15 cellular contexts compared by ENCODE assay signal in the genomic region with DNA sequence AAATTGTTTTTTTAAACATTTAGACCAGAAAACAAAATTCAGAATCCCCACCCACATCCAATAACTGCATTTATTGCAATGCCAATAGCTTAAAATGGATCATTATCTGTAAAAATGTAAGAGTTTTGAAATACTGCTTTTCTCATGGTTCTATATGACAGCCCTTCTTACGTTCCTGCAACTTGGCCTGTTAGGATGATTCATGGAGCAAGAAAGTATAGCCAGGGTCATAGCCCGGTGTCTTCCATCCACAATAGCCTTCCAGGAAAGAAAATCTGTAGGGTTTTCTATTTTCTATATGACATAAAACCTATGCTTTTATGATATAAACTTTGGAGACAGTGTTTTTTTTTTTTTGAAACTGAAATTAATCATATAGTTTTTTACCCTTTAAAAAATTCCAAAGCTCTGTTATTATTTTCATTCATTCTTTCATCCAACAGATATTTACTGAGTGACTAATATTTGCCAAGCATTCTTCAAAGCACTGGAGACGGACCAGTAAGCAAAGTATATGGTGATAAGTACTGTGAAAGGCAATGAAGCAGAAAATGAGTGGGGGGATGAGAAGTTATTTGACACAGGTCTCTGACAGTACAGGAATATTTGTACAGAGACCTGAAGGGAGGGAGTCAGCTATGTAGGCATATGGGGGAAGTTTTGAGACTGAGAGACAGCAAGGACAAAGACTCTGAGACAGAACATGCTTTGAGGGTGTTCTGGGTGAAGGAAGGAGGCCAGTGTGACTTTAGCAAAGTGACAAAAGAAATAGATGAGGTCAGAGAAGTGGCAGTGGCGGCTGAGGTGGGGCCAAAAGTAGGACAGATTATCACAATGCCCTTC. TPM values are rescaled to one million over a fixed set of nuclear protein-coding genes. Genes with fewer than 3 reads are reported as not detected.
DNase-seq lines count a peak whose midpoint lies in the region; ATAC-seq, FAIRE-seq and TF ChIP-seq lines count a peak whose summit lies in the region.
"Had no signal": no experiment of that assay in that cellular context is flagged by ENCODE, and none has a peak within 500 bp of the region (broad histone marks: within the 10 kb centered on the region; RNA-seq: fewer than 3 reads in every experiment).

No MANE protein-coding gene starts in this region.

- TF ChIP-seq EP300 in Ishikawa (IDR thresholded peaks at IDR 0.05; ENCODE audit: borderline replicate concordance), result peak; percentile 56; the same call in 1 of the 2 replicates

- H3K4me3 Mint-ChIP-seq in astrocyte (ENCODE audit: unreplicated experiment) (no peak overlapping the region), GM23338 (no peak overlapping the region)
- H3K4me3 Mint-ChIP-seq: activated naive CD4-positive, alpha-beta T cell treated with anti-CD3 and anti-CD28 coated beads for 36 hours had no signal

- ATAC-seq in HG03045 (IDR thresholded peaks at IDR 0.05; ENCODE audit: unreplicated experiment) (no peak), GM23338 (no peak), HG03342 (IDR thresholded peaks at IDR 0.05; ENCODE audit: unreplicated experiment) (no peak)

- no peak overlapping the region for H3K23ac ChIP-seq in neuronal stem cell (ENCODE audit: low read depth, low read length, poor library complexity)

- peaks cover 19% of the 10 kb centered on the region for H3K4me1 ChIP-seq in astrocyte (ENCODE audit: insufficient read depth, low read length)
- H3K4me1 ChIP-seq in hepatocyte (ENCODE audit: insufficient read depth), result no peaks in the 10 kb centered on the region
- no peaks in the 10 kb centered on the region for H3K4me1 ChIP-seq in GM23338 (ENCODE audit: insufficient read depth)
- peaks cover 0 to 3% of the 10 kb centered on the region in 2 donors for H3K4me1 ChIP-seq in neuronal stem cell (ENCODE audit: control insufficient read depth in 2 of 2, insufficient read depth in 1 of 2, low read depth in 1 of 2, low read length in 2 of 2)
- H3K4me1 ChIP-seq: esophagus squamous epithelium, upper lobe of left lung had no signal

- H3K9me3 ChIP-seq in astrocyte (ENCODE audit: insufficient read depth, low read depth, low read length) (no peaks in the 10 kb centered on the region), hepatocyte (ENCODE audit: low read depth) (no peaks in the 10 kb centered on the region), neuronal stem cell (replicated peaks in 1 of 2; ENCODE audit: control insufficient read depth in 2 of 2, insufficient read depth in 1 of 2, low read depth in 1 of 2, low read length in 2 of 2) (no peaks in the 10 kb centered on the region)
- H3K9me3 ChIP-seq: esophagus squamous epithelium, upper lobe of left lung had no signal

- peak; percentile 67 for FAIRE-seq in astrocyte (lab: Jason Lieb, UNC)

- no peak overlapping the region for H3K18ac ChIP-seq in neuronal stem cell (ENCODE audit: low read length)

- no peak overlapping the region for H2AK5ac ChIP-seq in neuronal stem cell (ENCODE audit: low read depth, low read length)

- H3K36me3 ChIP-seq in astrocyte (ENCODE audit: insufficient read depth, low read length) (no peaks in the 10 kb centered on the region), hepatocyte (replicated peaks; ENCODE audit: insufficient read depth, low read depth) (no peaks in the 10 kb centered on the region), GM23338 (ENCODE audit: insufficient read depth) (no peaks in the 10 kb centered on the region), neuronal stem cell (replicated peaks in 1 of 2; ENCODE audit: control insufficient read depth in 2 of 2, insufficient read depth in 2 of 2, low read length in 2 of 2) (no peaks in the 10 kb centered on the region)
- H3K36me3 ChIP-seq: esophagus squamous epithelium, upper lobe of left lung had no signal

- H2BK15ac ChIP-seq in neuronal stem cell (ENCODE audit: low read length), result no peak overlapping the region

- no peak for TF ChIP-seq CTCF in astrocyte (IDR thresholded peaks at IDR 0.05; ENCODE audit: insufficient read depth, low read depth, low read length)
- TF ChIP-seq CTCF in hepatocyte (IDR thresholded peaks at IDR 0.05; ENCODE audit: poor library complexity), result no peak
- TF ChIP-seq CTCF in GM23338 (conservative IDR thresholded peaks at IDR 0.05; ENCODE audit: low read depth in 2 of 2), result no peak

- H2BK120ac ChIP-seq in neuronal stem cell (ENCODE audit: low read depth, low read length), result no peak overlapping the region

- H3K27ac Mint-ChIP-seq in astrocyte (ENCODE audit: unreplicated experiment) (peak overlapping the region; percentile 12), GM23338 (no peak overlapping the region)
- H3K27ac Mint-ChIP-seq: activated naive CD4-positive, alpha-beta T cell treated with anti-CD3 and anti-CD28 coated beads for 36 hours had no signal

- DNase-seq in ACHN (peak; percentile 43), astrocyte (ENCODE audit: low read depth) (peak; percentile 87), hepatocyte (ENCODE audit: low spot score) (peak; percentile 26), GM23338 (ENCODE audit: low spot score) (no peak), neuronal stem cell (ENCODE audit: low spot score) (no peak)
- DNase-seq: activated naive CD4-positive, alpha-beta T cell treated with anti-CD3 and anti-CD28 coated beads for 36 hours; esophagus squamous epithelium; NCI-H524 treated with DMSO at 0.1 percent for 48 hours; RPMI8226; stimulated activated CD8-positive, alpha-beta memory T cell treated with anti-CD3 and anti-CD28 coated beads, Interleukin-4, amount 100 ng/mL, for 48 hours; upper lobe of left lung had no signal

- no peaks in the 10 kb centered on the region for H3K79me1 ChIP-seq in neuronal stem cell (ENCODE audit: low read depth, low read length)

- H3K79me2 ChIP-seq in astrocyte (ENCODE audit: insufficient read depth, low read length) (no peaks in the 10 kb centered on the region), hepatocyte (no peaks in the 10 kb centered on the region), GM23338 (replicated peaks; ENCODE audit: insufficient read depth) (no peaks in the 10 kb centered on the region)

- H4K20me1 ChIP-seq in astrocyte (ENCODE audit: insufficient read depth, low read length) (no peaks in the 10 kb centered on the region), hepatocyte (ENCODE audit: insufficient read depth, poor library complexity, severe bottlenecking) (no peaks in the 10 kb centered on the region), GM23338 (replicated peaks; ENCODE audit: insufficient read depth) (no peaks in the 10 kb centered on the region)

- H4K8ac ChIP-seq in neuronal stem cell (ENCODE audit: low read depth, low read length), result no peak overlapping the region

- H3K4me2 ChIP-seq in astrocyte (ENCODE audit: low read length) (peak overlapping the region; percentile 63), hepatocyte (no peak overlapping the region), GM23338 (no peak overlapping the region), neuronal stem cell (ENCODE audit: insufficient read depth, low read length, poor library complexity, severe bottlenecking) (no peak overlapping the region)

- peak overlapping the region; percentile 79 for H3K27ac ChIP-seq in astrocyte (ENCODE audit: low read depth, low read length)
- H3K27ac ChIP-seq in hepatocyte, result peak overlapping the region; percentile 70
- no peak overlapping the region for H3K27ac ChIP-seq in GM23338 (ENCODE audit: low read depth)
- no peak overlapping the region for H3K27ac ChIP-seq in neuronal stem cell (replicated peaks; ENCODE audit: low read length)
- H3K27ac ChIP-seq: esophagus squamous epithelium, upper lobe of left lung had no signal

- H3K27me3 Mint-ChIP-seq in astrocyte (ENCODE audit: low read depth, unreplicated experiment) (no peaks in the 10 kb centered on the region), GM23338 (ENCODE audit: insufficient read depth, low read depth, poor library complexity) (no peaks in the 10 kb centered on the region)

- no peak overlapping the region for H2AFZ ChIP-seq in astrocyte (ENCODE audit: low read depth, low read length)
- H2AFZ ChIP-seq in hepatocyte, result no peak overlapping the region
- no peak overlapping the region for H2AFZ ChIP-seq in GM23338
- H2AFZ ChIP-seq in neuronal stem cell (ENCODE audit: low read length), result no peak overlapping the region

- H3K4me1 Mint-ChIP-seq in astrocyte (ENCODE audit: low read depth, unreplicated experiment), result peaks cover 7% of the 10 kb centered on the region
- H3K4me1 Mint-ChIP-seq in GM23338, result peaks cover 2% of the 10 kb centered on the region; the same call in 2 of the 3 replicates

- no peaks in the 10 kb centered on the region for H3F3A ChIP-seq in GM23338 (replicated peaks; ENCODE audit: low read depth)

- H3K14ac ChIP-seq in neuronal stem cell (ENCODE audit: low read length), result no peak overlapping the region

- H3K4ac ChIP-seq in neuronal stem cell (ENCODE audit: low read length), result no peak overlapping the region

- in situ Hi-C loops in ACHN (cut with HindIII; ENCODE audit: low pct_ligation_motif_present, low pct_unique_long_range_greater_than_20kb, low sequenced_read_pairs), result no loop called here

- no peak overlapping the region for H4K91ac ChIP-seq in neuronal stem cell (ENCODE audit: low read depth, low read length, poor library complexity)

- no peak overlapping the region for H2BK5ac ChIP-seq in neuronal stem cell (ENCODE audit: low read length)

- H3K9me2 ChIP-seq in hepatocyte (replicated peaks; ENCODE audit: insufficient read depth) (no peaks in the 10 kb centered on the region), GM23338 (ENCODE audit: insufficient read depth) (peaks cover 4% of the 10 kb centered on the region; the same call in 1 of the 2 replicates)

- H3K36me3 Mint-ChIP-seq in astrocyte (ENCODE audit: low read depth, unreplicated experiment), result peaks cover 1% of the 10 kb centered on the region
- no peaks in the 10 kb centered on the region for H3K36me3 Mint-ChIP-seq in GM23338 (ENCODE audit: low read depth)

- no peaks in the 10 kb centered on the region for H3K27me3 ChIP-seq in astrocyte (ENCODE audit: insufficient read depth, low read length)
- no peaks in the 10 kb centered on the region for H3K27me3 ChIP-seq in hepatocyte
- no peaks in the 10 kb centered on the region for H3K27me3 ChIP-seq in GM23338 (ENCODE audit: insufficient read depth)
- H3K27me3 ChIP-seq in neuronal stem cell (ENCODE audit: control insufficient read depth in 3 of 3, insufficient read depth in 3 of 3, low read depth in 1 of 3, low read length in 3 of 3), result no peaks in the 10 kb centered on the region
- H3K27me3 ChIP-seq: esophagus squamous epithelium, upper lobe of left lung had no signal

- TF ChIP-seq RAD21 in Ishikawa (IDR thresholded peaks at IDR 0.05; ENCODE audit: low read depth), result no peak

- peaks cover 6% of the 10 kb centered on the region for H3K9me3 Mint-ChIP-seq in astrocyte (ENCODE audit: unreplicated experiment)
- H3K9me3 Mint-ChIP-seq in GM23338, result no peaks in the 10 kb centered on the region

- H3K4me3 ChIP-seq in astrocyte (ENCODE audit: insufficient read depth, low read depth, low read length), result no peak overlapping the region
- H3K4me3 ChIP-seq in hepatocyte, result no peak overlapping the region
- no peak overlapping the region for H3K4me3 ChIP-seq in GM23338
- no peak overlapping the region for H3K4me3 ChIP-seq in neuronal stem cell (ENCODE audit: low read length in 2 of 2)
- H3K4me3 ChIP-seq: esophagus squamous epithelium, upper lobe of left lung had no signal

- peak overlapping the region; percentile 64 for H3K9ac ChIP-seq in astrocyte (ENCODE audit: low read length)
- no peak overlapping the region for H3K9ac ChIP-seq in neuronal stem cell (ENCODE audit: low read depth, low read length, poor library complexity)

- 61% methylated on average over 4 of the region's 4 CpGs for WGBS in hepatocyte (ENCODE audit: low lambda C conversion rate, missing lambda C conversion rate)
- WGBS in neuronal stem cell (ENCODE audit: extremely low coverage in 2 of 2, insufficient read length in 2 of 2, insufficient replicate concordance in 1 of 2), 2 donors, result no CpG with 5 or more reads among the region's 4 CpGs

- no peak overlapping the region for H2BK12ac ChIP-seq in neuronal stem cell (ENCODE audit: low read length)

RNA-seq across cellular contexts. Expression of gene SLC2A2, which starts 29.0 kb away (rescaled TPM):
- total RNA-seq in astrocyte (not detected in 2 replicates), hepatocyte (123 and 133 TPM in 2 replicates)
- polyA plus RNA-seq in hepatocyte (21.7 and 40.8 TPM in 2 replicates), GM23338 (2016; fragmentation: Nextera tagmentation; extraction: Ambion mirVana) (not detected in 2 replicates)
- total RNA-seq in GM23338 (2014; rRNA removed; shearing (Covaris generic)), result not detected in 2 replicates
- not detected for polyA plus RNA-seq in neuronal stem cell (2013, experiment 1 of 2)
- polyA plus RNA-seq in neuronal stem cell (2013, experiment 2 of 2), result not detected
- total RNA-seq: activated naive CD4-positive, alpha-beta T cell treated with anti-CD3 and anti-CD28 coated beads for 36 hours; esophagus squamous epithelium; posterior vena cava had no signal

Comparison
In these comparisons a context has a peak if more than half of its experiments do, and no peak if none do; other contexts are left out.
1. DNase-seq: peak in ACHN (single experiment), astrocyte (single experiment) and hepatocyte (single experiment); none in GM23338 (single experiment) and neuronal stem cell (single experiment).
2. H3K27ac ChIP-seq: peak in astrocyte (single experiment) and hepatocyte (single experiment); none in GM23338 (single experiment) and neuronal stem cell (single experiment).
3. RNA of gene SLC2A2, which starts 29.0 kb away (total RNA-seq): 123 to 133 TPM in hepatocyte; not detected in astrocyte and not detected in GM23338; every median in the first group is over 100 times any median in the second.